ENCODE assay signal across 23 cellular contexts in genomic region chr10:71334228-71334791, GRCh38. TPM values are rescaled to one million over a fixed set of nuclear protein-coding genes. Genes with fewer than 3 reads are reported as not detected.
DNase-seq lines count a peak whose midpoint lies in the region; ATAC-seq and TF ChIP-seq lines count a peak whose summit lies in the region.
"Had no signal": no experiment of that assay in that cellular context is flagged by ENCODE, and none has a peak within 500 bp of the region (broad histone marks: within the 10 kb centered on the region; RNA-seq: fewer than 3 reads in every experiment).

No MANE protein-coding gene starts in this region.

- H3K79me2 ChIP-seq in SK-N-SH (ENCODE audit: insufficient read depth) = no peaks in the 10 kb centered on the region

- no peak for TF ChIP-seq EP300 in SK-N-SH (IDR thresholded peaks at IDR 0.05; ENCODE audit: borderline replicate concordance in 1 of 2, low read depth in 1 of 2, low read length in 1 of 2)

- intact Hi-C loops in activated naive CD4-positive, alpha-beta T cell treated with anti-CD3 and anti-CD28 coated beads for 36 hours (cut with micrococcal nuclease) = no loop called here
- intact Hi-C loops in activated CD4-positive, alpha-beta T cell treated with anti-CD3 and anti-CD28 coated beads for 36 hours (cut with DNase I, micrococcal nuclease) = no loop called here

- peak overlapping the region in 5 of 11 experiments; percentile 1 to 43 (median 27); a peak in 5 of 22 replicates for H3K27ac ChIP-seq in BLaER1 treated with 17β-estradiol and CSF1 and Interleukin-3, amounts not matched to agents 10 nM and 100 nM
- H3K27ac ChIP-seq in cingulate gyrus (ENCODE audit: low read depth, low read length) (peak overlapping the region; percentile 19), SK-N-SH (ENCODE audit: low read depth in 2 of 2, low read length in 1 of 2) (no peak overlapping the region)
- H3K27ac ChIP-seq: GM23248, uterus had no signal

- peak overlapping the region in 1 of 11 experiments; percentile 41; a peak in 1 of 22 replicates for H3K9ac ChIP-seq in BLaER1 treated with 17β-estradiol and CSF1 and Interleukin-3, amounts not matched to agents 10 nM and 100 nM
- no peak overlapping the region for H3K9ac ChIP-seq in SK-N-SH
- H3K9ac ChIP-seq: GM23248 had no signal

- no peaks in the 10 kb centered on the region for H3F3A ChIP-seq in SK-N-SH (replicated peaks; ENCODE audit: insufficient read depth)

- CTCF ChIA-PET in activated naive CD4-positive, alpha-beta T cell treated with anti-CD3 and anti-CD28 coated beads for 36 hours (lab: Charles Lee) = interaction anchor here (0.7 to 1.5 kb wide), 3 partner anchors 16 to 62 kb away, joined by 3 to 4 read pairs (median 3); no protein-coding TSS in a partner anchor
- CTCF ChIA-PET in SK-N-SH (lab: Yijun Ruan, JAX) = interaction anchor here (0.7 to 12.4 kb wide), 7 partner anchors 13 to 477 kb away, joined by 3 to 99 read pairs (median 3); partner anchors contain the start of genes CDH23 and SLC29A3
- CTCF ChIA-PET in activated CD4-positive, alpha-beta T cell treated with anti-CD3 and anti-CD28 coated beads for 36 hours (lab: Charles Lee) = no interaction called here

- H3K9me3 ChIP-seq in BLaER1 treated with 17β-estradiol and CSF1 and Interleukin-3, amounts not matched to agents 10 nM and 100 nM (replicated peaks in 1 of 11) = no peaks in the 10 kb centered on the region
- H3K9me3 ChIP-seq in SK-N-SH = no peaks in the 10 kb centered on the region
- H3K9me3 ChIP-seq: heart left ventricle, ovary, uterus had no signal

- TF ChIP-seq CTCF in LNCaP clone FGC (IDR thresholded peaks at IDR 0.05; ENCODE audit: control insufficient read depth, extremely low read depth, insufficient read depth) = no peak
- no peak for TF ChIP-seq CTCF in neural crest cell (conservative IDR thresholded peaks at IDR 0.05)
- no peak for TF ChIP-seq CTCF in SK-N-SH (IDR thresholded peaks at IDR 0.05)

- H3K36me3 ChIP-seq in BLaER1 treated with 17β-estradiol and CSF1 and Interleukin-3, amounts not matched to agents 10 nM and 100 nM = peaks cover 20 to 52% (median 35%) of the 10 kb centered on the region in 11 experiments; a peak in 20 of 22 replicates
- H3K36me3 ChIP-seq in SK-N-SH (replicated peaks in 1 of 2; ENCODE audit: control insufficient read depth in 1 of 2, insufficient read depth in 2 of 2, low read length in 1 of 2) = no peaks in the 10 kb centered on the region
- H3K36me3 ChIP-seq: ovary, uterus had no signal

- DNase-seq in LNCaP clone FGC (ENCODE audit: low read depth) (peak; percentile 11), neural crest cell (ENCODE audit: low read depth, low spot score) (peak; percentile 40), SK-N-SH (no peak), NCI-H2227 (lab: John Stamatoyannopoulos, UW; ENCODE audit: unreplicated experiment) (no peak)
- no peak for DNase-seq in activated naive CD4-positive, alpha-beta T cell treated with anti-CD3 and anti-CD28 coated beads for 36 hours
- no peak for DNase-seq in activated CD4-positive, alpha-beta T cell treated with anti-CD3 and anti-CD28 coated beads for 36 hours
- DNase-seq: activated CD8-positive, alpha-beta T cell treated with anti-CD3 and anti-CD28 coated beads for 36 hours; activated effector memory CD4-positive, alpha-beta T cell treated with Interleukin-2 at 50 U/mL for 16 hours; GM23248; left cardiac atrium; naive thymus-derived CD4-positive, alpha-beta T cell; NCI-H187 treated with DMSO at 0.1 percent for 48 hours; stimulated activated CD4-positive, alpha-beta T cell treated with anti-CD3 and anti-CD28 coated beads, Interleukin-2, amount 100 ng/mL, for 48 hours; T1000; uterus had no signal

- H3K9me2 ChIP-seq in SK-N-SH = no peaks in the 10 kb centered on the region

- H3K4me1 ChIP-seq in BLaER1 treated with 17β-estradiol and CSF1 and Interleukin-3, amounts not matched to agents 10 nM and 100 nM = peaks cover 55 to 83% (median 72%) of the 10 kb centered on the region in 10 experiments
- H3K4me1 ChIP-seq in SK-N-SH (ENCODE audit: control insufficient read depth in 1 of 2, insufficient read depth in 2 of 2, low read depth in 1 of 2, low read length in 1 of 2) = peaks cover 0 to 8% of the 10 kb centered on the region in 2 experiments; a peak in 1 of 4 replicates
- H3K4me1 ChIP-seq: uterus had no signal

- TF ChIP-seq RAD21 in SK-N-SH (IDR thresholded peaks at IDR 0.05; ENCODE audit: low read length) = no peak

- no peaks in the 10 kb centered on the region for H3K27me3 Mint-ChIP-seq in neural crest cell (ENCODE audit: low read depth)
- H3K27me3 Mint-ChIP-seq in activated naive CD4-positive, alpha-beta T cell treated with anti-CD3 and anti-CD28 coated beads for 36 hours (ENCODE audit: low read depth) = no peaks in the 10 kb centered on the region
- no peaks in the 10 kb centered on the region for H3K27me3 Mint-ChIP-seq in activated CD4-positive, alpha-beta T cell treated with anti-CD3 and anti-CD28 coated beads for 36 hours
- H3K27me3 Mint-ChIP-seq: activated CD8-positive, alpha-beta T cell treated with anti-CD3 and anti-CD28 coated beads for 36 hours; central memory CD8-positive, alpha-beta T cell; naive thymus-derived CD4-positive, alpha-beta T cell had no signal

- H3K27ac Mint-ChIP-seq in neural crest cell (ENCODE audit: unreplicated experiment) = peak overlapping the region; percentile 84
- no peak overlapping the region for H3K27ac Mint-ChIP-seq in activated naive CD4-positive, alpha-beta T cell treated with anti-CD3 and anti-CD28 coated beads for 36 hours
- no peak overlapping the region for H3K27ac Mint-ChIP-seq in activated CD4-positive, alpha-beta T cell treated with anti-CD3 and anti-CD28 coated beads for 36 hours
- H3K27ac Mint-ChIP-seq: activated CD8-positive, alpha-beta T cell treated with anti-CD3 and anti-CD28 coated beads for 36 hours had no signal

- peak overlapping the region in 10 of 11 experiments; percentile 79 to 86 (median 81); a peak in 18 of 22 replicates for H3K4me2 ChIP-seq in BLaER1 treated with 17β-estradiol and CSF1 and Interleukin-3, amounts not matched to agents 10 nM and 100 nM
- H3K4me2 ChIP-seq in SK-N-SH = no peak overlapping the region

- no peaks in the 10 kb centered on the region for H3K36me3 Mint-ChIP-seq in neural crest cell (ENCODE audit: low read depth)
- no peaks in the 10 kb centered on the region for H3K36me3 Mint-ChIP-seq in activated naive CD4-positive, alpha-beta T cell treated with anti-CD3 and anti-CD28 coated beads for 36 hours (ENCODE audit: low read depth)
- no peaks in the 10 kb centered on the region for H3K36me3 Mint-ChIP-seq in activated CD4-positive, alpha-beta T cell treated with anti-CD3 and anti-CD28 coated beads for 36 hours (ENCODE audit: low read depth)

- 83% methylated on average over 10 of the region's 12 CpGs for WGBS in SK-N-SH (ENCODE audit: low lambda C conversion rate)

- peak overlapping the region; percentile 11 for H3K4me3 Mint-ChIP-seq in neural crest cell
- H3K4me3 Mint-ChIP-seq in activated naive CD4-positive, alpha-beta T cell treated with anti-CD3 and anti-CD28 coated beads for 36 hours = no peak overlapping the region
- H3K4me3 Mint-ChIP-seq in activated CD4-positive, alpha-beta T cell treated with anti-CD3 and anti-CD28 coated beads for 36 hours = no peak overlapping the region
- H3K4me3 Mint-ChIP-seq: activated CD8-positive, alpha-beta T cell treated with anti-CD3 and anti-CD28 coated beads for 36 hours; central memory CD8-positive, alpha-beta T cell; naive thymus-derived CD4-positive, alpha-beta T cell; stimulated activated effector memory CD8-positive, alpha-beta T cell treated with anti-CD3 and anti-CD28 coated beads, Interleukin-12 subunit alpha, Interleukin-12 subunit beta, amount 100 ng/mL, for 72 hours had no signal

- no peak overlapping the region for H3K4me3 ChIP-seq in BLaER1 treated with 17β-estradiol and CSF1 and Interleukin-3, amounts not matched to agents 10 nM and 100 nM
- H3K4me3 ChIP-seq in LNCaP clone FGC (ENCODE audit: low read depth, low read length) = no peak overlapping the region
- H3K4me3 ChIP-seq in SK-N-SH (ENCODE audit: low read depth in 2 of 2, low read length in 1 of 2) = no peak overlapping the region
- H3K4me3 ChIP-seq: GM23248, heart left ventricle, K562, ovary, uterus had no signal

- ATAC-seq in activated CD4-positive, alpha-beta T cell treated with anti-CD3 and anti-CD28 coated beads for 36 hours = no peak
- ATAC-seq: activated CD8-positive, alpha-beta T cell treated with anti-CD3 and anti-CD28 coated beads for 36 hours; K562; stimulated activated effector memory CD8-positive, alpha-beta T cell treated with anti-CD3 and anti-CD28 coated beads, Interleukin-12 subunit alpha, Interleukin-12 subunit beta, amount 100 ng/mL, for 72 hours had no signal

- no peak overlapping the region for H2AFZ ChIP-seq in SK-N-SH (ENCODE audit: low read depth)
- H2AFZ ChIP-seq: GM23248 had no signal

- peaks cover 36% of the 10 kb centered on the region for H3K4me1 Mint-ChIP-seq in neural crest cell
- H3K4me1 Mint-ChIP-seq in activated naive CD4-positive, alpha-beta T cell treated with anti-CD3 and anti-CD28 coated beads for 36 hours (ENCODE audit: low read depth) = no peaks in the 10 kb centered on the region
- no peaks in the 10 kb centered on the region for H3K4me1 Mint-ChIP-seq in activated CD4-positive, alpha-beta T cell treated with anti-CD3 and anti-CD28 coated beads for 36 hours

- POLR2A ChIA-PET in SK-N-SH (lab: Yijun Ruan, JAX) = no interaction called here
- POLR2A ChIA-PET in activated CD4-positive, alpha-beta T cell treated with anti-CD3 and anti-CD28 coated beads for 36 hours (lab: Charles Lee) = no interaction called here

- no peaks in the 10 kb centered on the region for H3K27me3 ChIP-seq in BLaER1 treated with 17β-estradiol and CSF1 and Interleukin-3, amounts not matched to agents 10 nM and 100 nM
- no peaks in the 10 kb centered on the region for H3K27me3 ChIP-seq in SK-N-SH (ENCODE audit: insufficient read depth)
- H3K27me3 ChIP-seq: heart left ventricle, ovary, uterus had no signal

- H4K20me1 ChIP-seq in BLaER1 treated with 17β-estradiol and CSF1 and Interleukin-3, amounts not matched to agents 10 nM and 100 nM = peaks cover 0 to 97% (median 78%) of the 10 kb centered on the region in 11 experiments; a peak in 19 of 22 replicates
- H4K20me1 ChIP-seq in SK-N-SH (ENCODE audit: insufficient read depth) = no peaks in the 10 kb centered on the region

- H3K9me3 Mint-ChIP-seq in neural crest cell = no peaks in the 10 kb centered on the region
- H3K9me3 Mint-ChIP-seq in activated naive CD4-positive, alpha-beta T cell treated with anti-CD3 and anti-CD28 coated beads for 36 hours = no peaks in the 10 kb centered on the region
- H3K9me3 Mint-ChIP-seq in activated CD4-positive, alpha-beta T cell treated with anti-CD3 and anti-CD28 coated beads for 36 hours (ENCODE audit: low read depth) = no peaks in the 10 kb centered on the region
- H3K9me3 Mint-ChIP-seq: activated CD8-positive, alpha-beta T cell treated with anti-CD3 and anti-CD28 coated beads for 36 hours; CD14-positive monocyte; central memory CD8-positive, alpha-beta T cell; naive thymus-derived CD4-positive, alpha-beta T cell; stimulated activated effector memory CD8-positive, alpha-beta T cell treated with anti-CD3 and anti-CD28 coated beads, Interleukin-12 subunit alpha, Interleukin-12 subunit beta, amount 100 ng/mL, for 72 hours had no signal

RNA-seq across cellular contexts. Expression of gene SLC29A3, which starts 15.3 kb away (rescaled TPM):
- 5.3 and 6.0 TPM in 2 replicates for total RNA-seq in neural crest cell
- total RNA-seq in activated naive CD4-positive, alpha-beta T cell treated with anti-CD3 and anti-CD28 coated beads for 36 hours = 1 to 10 TPM; 1.2 to 1.5 TPM
- 3.8 and 4.6 TPM in 2 replicates for polyA plus RNA-seq in SK-N-SH (2012; rRNA removed)
- 2.2 and 3.1 TPM in 2 replicates for polyA plus RNA-seq in SK-N-SH (2012; cell fraction: cytosol; rRNA removed)
- polyA plus RNA-seq in SK-N-SH (2012; cell fraction: nucleus; rRNA removed) = 3.6 and 4.6 TPM in 2 replicates
- total RNA-seq in activated CD4-positive, alpha-beta T cell treated with anti-CD3 and anti-CD28 coated beads for 36 hours = 1 to 10 TPM; 2.4 to 2.6 TPM

Comparison
In these comparisons a context has a peak if more than half of its experiments do, and no peak if none do; other contexts are left out.
1. DNase-seq: peak in LNCaP clone FGC (single experiment) and neural crest cell (single experiment); none in activated naive CD4-positive, alpha-beta T cell treated with anti-CD3 and anti-CD28 coated beads for 36 hours (single experiment), SK-N-SH (single experiment), NCI-H2227 (single experiment) and activated CD4-positive, alpha-beta T cell treated with anti-CD3 and anti-CD28 coated beads for 36 hours (single experiment).